In the genomic region with DNA sequence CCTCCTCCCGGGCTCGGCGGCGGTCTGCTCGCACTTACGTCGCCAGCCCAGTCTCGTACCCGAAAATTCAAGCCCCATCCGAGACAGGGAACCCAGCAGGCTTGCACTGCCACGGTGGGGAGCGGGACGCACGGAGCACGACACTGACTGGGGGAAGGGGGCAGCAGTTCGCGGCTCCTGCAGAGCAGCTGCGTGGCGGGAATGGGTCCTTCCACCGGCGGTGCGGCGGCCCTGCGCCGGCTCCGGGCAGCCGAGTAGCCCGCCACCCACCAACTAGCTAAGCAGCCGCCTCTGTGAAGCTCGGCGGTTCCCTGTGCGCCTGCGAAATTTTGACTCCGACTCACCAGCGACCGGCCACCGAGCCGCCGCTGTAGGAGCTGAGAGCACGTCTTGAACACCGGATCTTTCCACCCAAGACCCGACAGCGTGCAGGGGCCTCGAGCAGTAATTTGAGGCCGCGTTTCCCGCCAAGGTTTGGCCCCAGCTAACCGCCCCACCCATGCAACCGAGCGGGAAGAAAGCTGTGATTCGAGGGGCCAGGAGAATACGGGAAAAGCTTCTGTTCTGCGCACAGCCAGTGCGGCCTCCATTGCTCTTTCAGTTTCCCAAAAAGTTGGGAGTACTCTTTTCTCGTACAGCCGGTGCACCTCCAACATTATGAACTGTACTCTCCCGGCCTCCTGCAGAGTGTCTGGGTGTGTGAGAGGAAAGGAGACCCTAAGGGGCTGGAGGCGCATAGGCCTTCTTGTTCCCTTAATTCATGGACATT, we compare ENCODE assay signal across 15 cellular contexts. TPM values are rescaled to one million over a fixed set of nuclear protein-coding genes. Genes with fewer than 3 reads are reported as not detected.
A peak's percentile ranks its signal among the peaks of the same experiment; 100 is the strongest.
DNase-seq lines count a peak whose midpoint lies in the region; ATAC-seq and TF ChIP-seq lines count a peak whose summit lies in the region.
"Had no signal": no experiment of that assay in that cellular context is flagged by ENCODE, and none has a peak within 500 bp of the region (broad histone marks: within the 10 kb centered on the region; RNA-seq: fewer than 3 reads in every experiment).

No MANE protein-coding gene starts in this region.

- H3K4me3 ChIP-seq in kidney epithelial cell (ENCODE audit: low read depth, low read length) = peak overlapping the region; percentile 7

- H3K36me3 ChIP-seq in kidney epithelial cell (ENCODE audit: control insufficient read depth, insufficient read depth, low read length) = no peaks in the 10 kb centered on the region
- H3K36me3 ChIP-seq: neutrophil had no signal

- no peaks in the 10 kb centered on the region for H3K9me3 Mint-ChIP-seq in activated naive CD4-positive, alpha-beta T cell treated with anti-CD3 and anti-CD28 coated beads, Interleukin-2, amount 10 ng/mL, durations not matched to agents 7 days and 5 days
- H3K9me3 Mint-ChIP-seq in activated naive CD8-positive, alpha-beta T cell (ENCODE audit: low read depth) = no peaks in the 10 kb centered on the region
- H3K9me3 Mint-ChIP-seq in stimulated activated naive CD8-positive, alpha-beta T cell treated with anti-CD3 and anti-CD28 coated beads, Interleukin-15, amount 100 ng/mL, for 72 hours = no peaks in the 10 kb centered on the region

- peaks cover 2% of the 10 kb centered on the region for H3K36me3 Mint-ChIP-seq in activated naive CD4-positive, alpha-beta T cell treated with anti-CD3 and anti-CD28 coated beads, Interleukin-2, amount 10 ng/mL, durations not matched to agents 7 days and 5 days
- peaks cover 2% of the 10 kb centered on the region for H3K36me3 Mint-ChIP-seq in activated naive CD8-positive, alpha-beta T cell

- peaks cover 80% of the 10 kb centered on the region for H3K27me3 ChIP-seq in kidney epithelial cell (ENCODE audit: control insufficient read depth, insufficient read depth, low read length)

- TF ChIP-seq CTCF in kidney epithelial cell (IDR thresholded peaks at IDR 0.05; ENCODE audit: insufficient read depth, low read length, poor library complexity, severe bottlenecking) = no peak

- peak overlapping the region; percentile 21 for H3K4me3 Mint-ChIP-seq in activated naive CD4-positive, alpha-beta T cell treated with anti-CD3 and anti-CD28 coated beads, Interleukin-2, amount 10 ng/mL, durations not matched to agents 7 days and 5 days
- H3K4me3 Mint-ChIP-seq in activated naive CD8-positive, alpha-beta T cell = peak overlapping the region; percentile 32
- H3K4me3 Mint-ChIP-seq in stimulated activated naive CD8-positive, alpha-beta T cell treated with anti-CD3 and anti-CD28 coated beads, Interleukin-15, amount 100 ng/mL, for 72 hours = peak overlapping the region; percentile 55 to 71

- peaks cover 48% of the 10 kb centered on the region for H3K4me1 Mint-ChIP-seq in activated naive CD4-positive, alpha-beta T cell treated with anti-CD3 and anti-CD28 coated beads, Interleukin-2, amount 10 ng/mL, durations not matched to agents 7 days and 5 days
- peaks cover 41% of the 10 kb centered on the region for H3K4me1 Mint-ChIP-seq in activated naive CD8-positive, alpha-beta T cell (ENCODE audit: low read depth)
- peaks cover 58% of the 10 kb centered on the region for H3K4me1 Mint-ChIP-seq in stimulated activated naive CD8-positive, alpha-beta T cell treated with anti-CD3 and anti-CD28 coated beads, Interleukin-15, amount 100 ng/mL, for 72 hours

- no peak for ATAC-seq in stimulated activated naive CD8-positive, alpha-beta T cell treated with anti-CD3 and anti-CD28 coated beads, Interleukin-15, amount 100 ng/mL, for 72 hours
- ATAC-seq in GM19467 (IDR thresholded peaks at IDR 0.05; ENCODE audit: unreplicated experiment) = no peak
- ATAC-seq in HG02759 (IDR thresholded peaks at IDR 0.05; ENCODE audit: unreplicated experiment) = no peak

- CTCF ChIA-PET in activated naive CD4-positive, alpha-beta T cell treated with anti-CD3 and anti-CD28 coated beads, Interleukin-2, amount 10 ng/mL, durations not matched to agents 7 days and 5 days (lab: Charles Lee) = interaction anchor here (1.4 to 2.5 kb wide), 2 partner anchors 10 to 52 kb away, joined by 7 to 16 read pairs; a partner anchor contains a TSS

- DNase-seq in activated naive CD4-positive, alpha-beta T cell treated with anti-CD3 and anti-CD28 coated beads, Interleukin-2, amount 10 ng/mL, durations not matched to agents 7 days and 5 days = peak; percentile 45
- DNase-seq in activated naive CD4-positive, alpha-beta T cell treated with Interleukin-2 at 50 U/mL for 16 hours = no peak
- DNase-seq in kidney epithelial cell (ENCODE audit: low read depth) = no peak
- DNase-seq in stimulated activated naive CD8-positive, alpha-beta T cell treated with anti-CD3 and anti-CD28 coated beads, Interleukin-15, amount 100 ng/mL, for 72 hours = peak in 1 of 2 donors; percentile 29
- DNase-seq in MV-4-11 (lab: John Stamatoyannopoulos, UW) = no peak
- DNase-seq: activated effector memory CD4-positive, alpha-beta T cell treated with anti-CD3 and anti-CD28 coated beads, Interleukin-2, amount 50 U/mL, for 16 hours; hypothalamus; NCI-H2081 treated with DMSO at 0.1 percent for 48 hours had no signal

- H3K27ac Mint-ChIP-seq in activated naive CD4-positive, alpha-beta T cell treated with anti-CD3 and anti-CD28 coated beads, Interleukin-2, amount 10 ng/mL, durations not matched to agents 7 days and 5 days = no peak overlapping the region
- no peak overlapping the region for H3K27ac Mint-ChIP-seq in activated naive CD8-positive, alpha-beta T cell
- no peak overlapping the region for H3K27ac Mint-ChIP-seq in stimulated activated naive CD8-positive, alpha-beta T cell treated with anti-CD3 and anti-CD28 coated beads, Interleukin-15, amount 100 ng/mL, for 72 hours

- H3K27me3 Mint-ChIP-seq in activated naive CD4-positive, alpha-beta T cell treated with anti-CD3 and anti-CD28 coated beads, Interleukin-2, amount 10 ng/mL, durations not matched to agents 7 days and 5 days = peaks cover 98% of the 10 kb centered on the region
- peaks cover 58% of the 10 kb centered on the region for H3K27me3 Mint-ChIP-seq in activated naive CD8-positive, alpha-beta T cell
- peaks cover 93% of the 10 kb centered on the region for H3K27me3 Mint-ChIP-seq in stimulated activated naive CD8-positive, alpha-beta T cell treated with anti-CD3 and anti-CD28 coated beads, Interleukin-15, amount 100 ng/mL, for 72 hours

RNA-seq across cellular contexts. Expression of a gene that starts 3.7 kb away (rescaled TPM):
- not detected in 2 replicates for total RNA-seq in kidney epithelial cell
- total RNA-seq: dermis microvascular lymphatic vessel endothelial cell; T-helper 2 cell treated with Interferon-gamma antibody and Interleukin-4, amounts not matched to agents 100 ng/mL and 5 ng/mL, for 36 hours; temporal lobe had no signal

RNA-seq across cellular contexts. Expression of a gene that starts 10.0 kb away (rescaled TPM):
- 1.3 and 3.9 TPM in 2 replicates for total RNA-seq in kidney epithelial cell
- total RNA-seq: dermis microvascular lymphatic vessel endothelial cell; T-helper 2 cell treated with Interferon-gamma antibody and Interleukin-4, amounts not matched to agents 100 ng/mL and 5 ng/mL, for 36 hours; temporal lobe had no signal

RNA-seq across cellular contexts. Expression of a gene that starts 50.4 kb away (rescaled TPM):
- 0.27 TPM in 1 of 2 replicates, not detected in the other for total RNA-seq in kidney epithelial cell
- total RNA-seq: dermis microvascular lymphatic vessel endothelial cell had no signal
